Comparison of ENCODE assay signal across 8 cellular contexts in genomic region chr2:56183643-56184499, GRCh38. TPM values are rescaled to one million over a fixed set of nuclear protein-coding genes. Genes with fewer than 3 reads are reported as not detected.
A peak's percentile ranks its signal among the peaks of the same experiment; 100 is the strongest.
DNase-seq lines count a peak whose midpoint lies in the region; ATAC-seq and TF ChIP-seq lines count a peak whose summit lies in the region.

TSS of gene CCDC85A (plus strand) at chr2:56183990. CDS start at chr2:56184625, 635 bp downstream.

- peak within 1 kb of the TSS; percentile 85 for H2AFZ ChIP-seq in PC-3 (ENCODE audit: low read length)

- H3K4me1 ChIP-seq in DOHH2 (ENCODE audit: control insufficient read depth, low read length), result peaks cover 42% of the 10 kb centered on the region
- no peaks in the 10 kb centered on the region for H3K4me1 ChIP-seq in PC-3 (ENCODE audit: insufficient read depth, low read length)

- H3K36me3 Mint-ChIP-seq in activated T-helper 2 cell treated with anti-CD3 and anti-CD28 coated beads, Interferon-gamma antibody, Interleukin-2, Interleukin-4, amounts not matched to agents 10 μg/mL and 5 μg/mL and 100 μg/mL, durations not matched to agents 14 hours and 24 hours and 36 hours (ENCODE audit: low read depth), result no peaks in the 10 kb centered on the region
- H3K36me3 Mint-ChIP-seq in nephron progenitor cell (ENCODE audit: low read depth), result no peaks in the 10 kb centered on the region

- no peaks in the 10 kb centered on the region for H3K27me3 ChIP-seq in DOHH2 (ENCODE audit: control insufficient read depth, low read length)
- peaks cover 92% of the 10 kb centered on the region for H3K27me3 ChIP-seq in PC-3 (ENCODE audit: low read length)

- H3K36me3 ChIP-seq in DOHH2 (ENCODE audit: control insufficient read depth, low read length) (no peaks in the 10 kb centered on the region), PC-3 (ENCODE audit: low read depth, low read length) (no peaks in the 10 kb centered on the region)

- POLR2A ChIA-PET in PC-3 (lab: Charles Lee; ENCODE audit: unreplicated experiment), result no interaction called here

- intact Hi-C loops in PC-3 (cut with micrococcal nuclease), result loop anchor here (1.0 to 10.0 kb wide), 5 partner anchors 401 to 1333 kb away; no protein-coding TSS in a partner anchor
- intact Hi-C loops in activated T-helper 2 cell treated with anti-CD3 and anti-CD28 coated beads, Interferon-gamma antibody, Interleukin-2, Interleukin-4, amounts not matched to agents 10 μg/mL and 5 μg/mL and 100 μg/mL, durations not matched to agents 14 hours and 24 hours and 36 hours (cut with micrococcal nuclease), result loop anchor here (2.0 to 10.0 kb wide), 2 partner anchors 561 to 1333 kb away; no protein-coding TSS in a partner anchor

- H3K27ac ChIP-seq in DOHH2 (ENCODE audit: low read depth, low read length) (peak within 1 kb of the TSS; percentile 1; the same call in 1 of the 2 replicates), PC-3 (ENCODE audit: low read length) (no peak within 1 kb of the TSS), substantia nigra (ENCODE audit: low read depth, low read length, poor library complexity, severe bottlenecking) (peak within 1 kb of the TSS; percentile 36)

- H3K4me3 ChIP-seq in DOHH2 (ENCODE audit: low read length) (peak within 1 kb of the TSS; percentile 73), PC-3 (ENCODE audit: low read length) (peak within 1 kb of the TSS; percentile 76)

- H3K9me3 Mint-ChIP-seq in activated T-helper 2 cell treated with anti-CD3 and anti-CD28 coated beads, Interferon-gamma antibody, Interleukin-2, Interleukin-4, amounts not matched to agents 10 μg/mL and 5 μg/mL and 100 μg/mL, durations not matched to agents 14 hours and 24 hours and 36 hours, result no peaks in the 10 kb centered on the region
- no peaks in the 10 kb centered on the region for H3K9me3 Mint-ChIP-seq in nephron progenitor cell

- DNase-seq in PC-3 (peak; percentile 83), fibroblast of the conjunctiva (ENCODE audit: low read depth) (peak; percentile 56), nephron progenitor cell (peak; percentile 95), substantia nigra (lab: John Stamatoyannopoulos, UW) (peak in 48 of 49 donors; percentile 11 to 88 (median 66))
- DNase-seq in activated T-helper 2 cell treated with anti-CD3 and anti-CD28 coated beads, Interferon-gamma antibody, Interleukin-2, Interleukin-4, amounts not matched to agents 10 μg/mL and 5 μg/mL and 100 μg/mL, durations not matched to agents 14 hours and 24 hours and 36 hours (ENCODE audit: low spot score), result peak; percentile 55

- no TSS peak for BruUV-seq in PC-3 (replicated peaks; lab: Mats Ljungman, UMichigan)

- CTCF ChIA-PET in PC-3 (lab: Charles Lee), result interaction anchor here (0.6 to 1.1 kb wide), 5 partner anchors 17 to 1351 kb away, joined by 3 to 4 read pairs (median 3); no protein-coding TSS in a partner anchor

- H3K4me3 Mint-ChIP-seq in activated T-helper 2 cell treated with anti-CD3 and anti-CD28 coated beads, Interferon-gamma antibody, Interleukin-2, Interleukin-4, amounts not matched to agents 10 μg/mL and 5 μg/mL and 100 μg/mL, durations not matched to agents 14 hours and 24 hours and 36 hours (ENCODE audit: low read depth), result no peak within 1 kb of the TSS
- peak within 1 kb of the TSS; percentile 86 for H3K4me3 Mint-ChIP-seq in nephron progenitor cell

- no peaks in the 10 kb centered on the region for H3F3A ChIP-seq in DOHH2 (ENCODE audit: control insufficient read depth, insufficient read depth)
- H3F3A ChIP-seq in PC-3 (ENCODE audit: low read length, unreplicated experiment), result no peaks in the 10 kb centered on the region

- H3K9ac ChIP-seq in PC-3 (ENCODE audit: low read length), result no peak within 1 kb of the TSS

- no peaks in the 10 kb centered on the region for H3K9me2 ChIP-seq in DOHH2 (replicated peaks; ENCODE audit: control insufficient read depth, low read length)
- H3K9me2 ChIP-seq in PC-3 (replicated peaks; ENCODE audit: low read length), result no peaks in the 10 kb centered on the region

- H3K4me2 ChIP-seq in DOHH2 (ENCODE audit: low read length), result peak within 1 kb of the TSS; percentile 63
- peak within 1 kb of the TSS; percentile 88 for H3K4me2 ChIP-seq in PC-3 (ENCODE audit: low read length)

- peaks cover 53% of the 10 kb centered on the region for H3K27me3 Mint-ChIP-seq in activated T-helper 2 cell treated with anti-CD3 and anti-CD28 coated beads, Interferon-gamma antibody, Interleukin-2, Interleukin-4, amounts not matched to agents 10 μg/mL and 5 μg/mL and 100 μg/mL, durations not matched to agents 14 hours and 24 hours and 36 hours (ENCODE audit: low read depth)
- H3K27me3 Mint-ChIP-seq in nephron progenitor cell (ENCODE audit: low read depth, poor library complexity), result peaks cover 29% of the 10 kb centered on the region

- peak; percentile 69 for TF ChIP-seq RAD21 in Ishikawa (IDR thresholded peaks at IDR 0.05; ENCODE audit: low read depth)

- H3K27ac Mint-ChIP-seq in activated T-helper 2 cell treated with anti-CD3 and anti-CD28 coated beads, Interferon-gamma antibody, Interleukin-2, Interleukin-4, amounts not matched to agents 10 μg/mL and 5 μg/mL and 100 μg/mL, durations not matched to agents 14 hours and 24 hours and 36 hours, result no peak within 1 kb of the TSS
- no peak within 1 kb of the TSS for H3K27ac Mint-ChIP-seq in nephron progenitor cell

- TF ChIP-seq EP300 in Ishikawa (IDR thresholded peaks at IDR 0.05; ENCODE audit: borderline replicate concordance), result peak; percentile 22; the same call in 1 of the 2 replicates

- H4K20me1 ChIP-seq in DOHH2 (ENCODE audit: control insufficient read depth, insufficient read depth, low read depth, low read length), result no peaks in the 10 kb centered on the region
- no peaks in the 10 kb centered on the region for H4K20me1 ChIP-seq in PC-3 (ENCODE audit: low read length)

- H3K9me3 ChIP-seq in DOHH2 (ENCODE audit: control insufficient read depth, insufficient read depth, low read length), result no peaks in the 10 kb centered on the region
- H3K9me3 ChIP-seq in PC-3 (ENCODE audit: low read length), result no peaks in the 10 kb centered on the region

- H3K79me2 ChIP-seq in DOHH2 (ENCODE audit: control insufficient read depth, low read length), result peaks cover 11% of the 10 kb centered on the region
- H3K79me2 ChIP-seq in PC-3 (ENCODE audit: low read length), result no peaks in the 10 kb centered on the region

- H3K4me1 Mint-ChIP-seq in activated T-helper 2 cell treated with anti-CD3 and anti-CD28 coated beads, Interferon-gamma antibody, Interleukin-2, Interleukin-4, amounts not matched to agents 10 μg/mL and 5 μg/mL and 100 μg/mL, durations not matched to agents 14 hours and 24 hours and 36 hours (ENCODE audit: low read depth), result no peaks in the 10 kb centered on the region
- peaks cover 35% of the 10 kb centered on the region for H3K4me1 Mint-ChIP-seq in nephron progenitor cell

- TF ChIP-seq CTCF in DOHH2 (IDR thresholded peaks at IDR 0.05; ENCODE audit: low read depth, low read length, poor library complexity, severe bottlenecking) (peak; percentile 86), PC-3 (conservative IDR thresholded peaks at IDR 0.05; ENCODE audit: low read depth, low read length) (peak; percentile 87), nephron progenitor cell (IDR thresholded peaks at IDR 0.05) (peak; percentile 81)

- ATAC-seq in GM21737 (IDR thresholded peaks at IDR 0.05; ENCODE audit: unreplicated experiment) (peak; percentile 87), PC-3 (peak; percentile 90)

TF ChIP-seq in Ishikawa, 13 proteins besides CTCF, POLR2A, EP300 and RAD21:
- TF ChIP-seq NFIC (IDR thresholded peaks at IDR 0.05) (no peak), ZBTB7A (IDR thresholded peaks at IDR 0.05; ENCODE audit: low read depth) (0 out of 2 replicates have a peak, but pooled peaks have one; percentile 36), TEAD4 (IDR thresholded peaks at IDR 0.05) (0 out of 2 replicates have a peak, but pooled peaks have one; percentile 15), EGR1 (IDR thresholded peaks at IDR 0.05) (no peak), CREB1 (IDR thresholded peaks at IDR 0.05; ENCODE audit: low read depth) (no peak), YY1 (IDR thresholded peaks at IDR 0.05; ENCODE audit: low read depth) (no peak), TCF12 (IDR thresholded peaks at IDR 0.05; ENCODE audit: low read depth) (no peak), USF1 (IDR thresholded peaks at IDR 0.05) (no peak)
- TF ChIP-seq, protein P1, sequence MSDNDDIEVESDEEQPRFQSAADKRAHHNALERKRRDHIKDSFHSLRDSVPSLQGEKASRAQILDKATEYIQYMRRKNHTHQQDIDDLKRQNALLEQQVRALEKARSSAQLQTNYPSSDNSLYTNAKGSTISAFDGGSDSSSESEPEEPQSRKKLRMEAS (IDR thresholded peaks at IDR 0.05), result no peak

RNA-seq across cellular contexts. Expression of gene CCDC85A, which starts in this region (rescaled TPM):
- total RNA-seq in PC-3 (2014; rRNA removed), result 1.1 and 2.0 TPM in 2 replicates
- total RNA-seq in activated T-helper 2 cell treated with anti-CD3 and anti-CD28 coated beads, Interferon-gamma antibody, Interleukin-2, Interleukin-4, amounts not matched to agents 10 μg/mL and 5 μg/mL and 100 μg/mL, durations not matched to agents 14 hours and 24 hours and 36 hours, result not detected in 2 replicates

Comparison
In these comparisons a context has a peak if more than half of its experiments do, and no peak if none do; other contexts are left out.
1. Peak in DNase-seq in activated T-helper 2 cell treated with anti-CD3 and anti-CD28 coated beads, Interferon-gamma antibody, Interleukin-2, Interleukin-4, amounts not matched to agents 10 μg/mL and 5 μg/mL and 100 μg/mL, durations not matched to agents 14 hours and 24 hours and 36 hours; RNA of the gene not detected or under 1 TPM.